In the genomic region with DNA sequence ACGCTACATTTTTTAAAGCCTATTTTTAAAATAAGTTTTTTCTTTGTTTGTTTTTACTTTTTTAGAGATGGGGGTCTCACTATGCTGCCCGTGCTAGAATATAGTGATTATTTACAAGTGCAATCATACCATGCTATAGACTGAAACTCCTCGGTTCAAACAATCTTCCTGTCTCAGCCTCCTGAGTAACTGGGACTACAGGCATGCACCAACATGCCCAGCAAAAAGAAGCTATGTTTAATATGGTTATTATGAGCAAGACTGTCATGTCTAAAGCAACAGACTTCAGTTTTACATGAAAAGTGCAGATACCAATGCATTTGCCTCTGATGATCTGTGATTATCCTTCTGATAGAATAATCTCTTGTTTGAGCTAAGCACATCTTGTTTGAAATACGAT, we compare ENCODE assay signal across 19 cellular contexts. TPM values are rescaled to one million over a fixed set of nuclear protein-coding genes. Genes with fewer than 3 reads are reported as not detected.
A peak's percentile ranks its signal among the peaks of the same experiment; 100 is the strongest.
DNase-seq lines count a peak whose midpoint lies in the region; ATAC-seq, FAIRE-seq and TF ChIP-seq lines count a peak whose summit lies in the region.
"Had no signal": no experiment of that assay in that cellular context is flagged by ENCODE, and none has a peak within 500 bp of the region (broad histone marks: within the 10 kb centered on the region; RNA-seq: fewer than 3 reads in every experiment).

No MANE protein-coding gene starts in this region.

- H3K36me3 ChIP-seq in HepG2 (replicated peaks in 1 of 2; ENCODE audit: control insufficient read depth in 1 of 2, insufficient read depth in 2 of 2, low read length in 2 of 2): no peaks in the 10 kb centered on the region
- no peaks in the 10 kb centered on the region for H3K36me3 ChIP-seq in right lobe of liver
- H3K36me3 ChIP-seq in PC-9 (ENCODE audit: low read depth): no peaks in the 10 kb centered on the region
- H3K36me3 ChIP-seq: pancreas, vagina had no signal

- TF ChIP-seq CTCF in HepG2 (CRISPR knock-in tag; IDR thresholded peaks at IDR 0.05) (no peak), right lobe of liver (IDR thresholded peaks at IDR 0.05) (no peak), type B pancreatic cell (conservative IDR thresholded peaks at IDR 0.05) (no peak), PC-9 (conservative IDR thresholded peaks at IDR 0.05) (no peak)

- H2AFZ ChIP-seq in HepG2 (ENCODE audit: low read length): peak overlapping the region; percentile 23
- no peak overlapping the region for H2AFZ ChIP-seq in PC-9

- POLR2A ChIA-PET in HepG2 (lab: Yijun Ruan, JAX): no interaction called here
- POLR2A ChIA-PET in PC-9 (lab: Charles Lee; ENCODE audit: unreplicated experiment): interaction anchor here (0.5 kb wide), 1 partner anchor 592 kb away, joined by 14 read pairs; no protein-coding TSS in a partner anchor

- no peaks in the 10 kb centered on the region for H3K27me3 Mint-ChIP-seq in type B pancreatic cell
- H3K27me3 Mint-ChIP-seq: activated naive CD8-positive, alpha-beta T cell; CD4-positive, alpha-beta memory T cell had no signal

- peaks cover 9% of the 10 kb centered on the region for H3K4me1 Mint-ChIP-seq in type B pancreatic cell (ENCODE audit: unreplicated experiment)
- H3K4me1 Mint-ChIP-seq: WTC11 had no signal

- WGBS in HepG2 (ENCODE audit: low lambda C conversion rate): 84% methylated on average over 4 of the region's 4 CpGs
- WGBS in right lobe of liver (ENCODE audit: insufficient coverage, low coverage, low lambda C conversion rate, missing lambda C conversion rate): 61% methylated on average over 4 of the region's 4 CpGs

- H3K4me1 ChIP-seq in HepG2 (ENCODE audit: insufficient read depth, low read length) (peaks cover 14% of the 10 kb centered on the region), right lobe of liver (no peaks in the 10 kb centered on the region), PC-9 (replicated peaks; ENCODE audit: insufficient read depth) (peaks cover 14% of the 10 kb centered on the region)
- H3K4me1 ChIP-seq: pancreas, vagina had no signal

- H3K9me3 ChIP-seq in HepG2 (ENCODE audit: low read length) (no peaks in the 10 kb centered on the region), right lobe of liver (no peaks in the 10 kb centered on the region), PC-9 (ENCODE audit: insufficient read depth, low read depth) (no peaks in the 10 kb centered on the region)
- H3K9me3 ChIP-seq: pancreas, vagina had no signal

- H3K4me3 Mint-ChIP-seq in type B pancreatic cell: no peak overlapping the region
- H3K4me3 Mint-ChIP-seq: activated naive CD8-positive, alpha-beta T cell; CD4-positive, alpha-beta memory T cell; WTC11 had no signal

- DNase-seq in HepG2 (ENCODE audit: low spot score): no peak
- no peak for DNase-seq in right lobe of liver
- DNase-seq in NCI-H526 (lab: John Stamatoyannopoulos, UW): peak; percentile 59 to 67
- DNase-seq in type B pancreatic cell (ENCODE audit: extremely low spot score, unreplicated experiment): no peak
- no peak for DNase-seq in activated T-cell treated with anti-CD3 and anti-CD28 coated beads, Interleukin-2, amount 50 U/mL, for 48 hours
- no peak for DNase-seq in PC-9
- DNase-seq: CD4-positive, alpha-beta memory T cell; dermis blood vessel endothelial cell; DND-41; erythroblast; OCI-M1; pancreas; stimulated activated CD4-positive, alpha-beta T cell treated with anti-CD3 and anti-CD28 coated beads, Interleukin-4, amount 100 ng/mL, for 1 hour; T-helper 2 cell had no signal

- ATAC-seq in HepG2 (no peak), right lobe of liver (no peak), esophagus mucosa (peak; percentile 62), HG03139 (IDR thresholded peaks at IDR 0.05; ENCODE audit: unreplicated experiment) (no peak)
- ATAC-seq: pancreas, WTC11 had no signal

- in situ Hi-C loops in HepG2 (cut with HindIII; ENCODE audit: extremely low pct_ligation_motif_present, low pct_unique_long_range_greater_than_20kb): loop anchor here (25.0 kb wide), 1 partner anchor 386 kb away; no protein-coding TSS in a partner anchor

- H3K9me2 ChIP-seq in PC-9 (ENCODE audit: insufficient read depth): no peaks in the 10 kb centered on the region

- peaks cover 16% of the 10 kb centered on the region for H3F3A ChIP-seq in PC-9 (ENCODE audit: insufficient read depth, low read depth)

- H4K20me1 ChIP-seq in HepG2 (ENCODE audit: insufficient read depth, low read length): no peaks in the 10 kb centered on the region
- H4K20me1 ChIP-seq in PC-9 (ENCODE audit: insufficient read depth): no peaks in the 10 kb centered on the region

- TF ChIP-seq EP300 in HepG2 (IDR thresholded peaks at IDR 0.05; ENCODE audit: low read depth in 2 of 2, low read length in 2 of 2): no peak
- no peak for TF ChIP-seq EP300 in HepG2 (CRISPR knock-in tag; IDR thresholded peaks at IDR 0.05; ENCODE audit: borderline replicate concordance)

- H3K4me2 ChIP-seq in HepG2 (ENCODE audit: low read depth, low read length): no peak overlapping the region
- H3K4me2 ChIP-seq in PC-9: no peak overlapping the region

- CTCF ChIA-PET in HepG2 (lab: Yijun Ruan, JAX; ENCODE audit: low intra/inter-chr PET ratio, low total read pairs) (no interaction called here), PC-9 (lab: Charles Lee) (no interaction called here)

- no peaks in the 10 kb centered on the region for H3K27me3 ChIP-seq in HepG2 (ENCODE audit: control insufficient read depth in 1 of 2, insufficient read depth in 2 of 2, low read length in 2 of 2)
- no peaks in the 10 kb centered on the region for H3K27me3 ChIP-seq in right lobe of liver
- H3K27me3 ChIP-seq in PC-9 (ENCODE audit: insufficient read depth, low read depth): no peaks in the 10 kb centered on the region
- H3K27me3 ChIP-seq: pancreas, vagina had no signal

- no peak overlapping the region for H3K9ac ChIP-seq in HepG2 (ENCODE audit: insufficient read depth, low read depth, low read length)

- no TSS peak for BruUV-seq in HepG2 (replicated peaks; lab: Mats Ljungman, UMichigan)
- no TSS peak for BruUV-seq in PC-9 (replicated peaks; lab: Mats Ljungman, UMichigan)

- no peak overlapping the region for H3K4me3 ChIP-seq in HepG2 (replicated peaks in 1 of 3; ENCODE audit: insufficient read depth in 1 of 3, low read depth in 2 of 3, low read length in 3 of 3)
- H3K4me3 ChIP-seq in right lobe of liver: no peak overlapping the region
- no peak overlapping the region for H3K4me3 ChIP-seq in PC-9
- H3K4me3 ChIP-seq: pancreas, vagina had no signal

- no peak for FAIRE-seq in HepG2 (lab: Jason Lieb, UNC)
- FAIRE-seq: pancreas had no signal

- H3K27ac Mint-ChIP-seq in type B pancreatic cell: peak overlapping the region; percentile 59
- H3K27ac Mint-ChIP-seq: activated naive CD8-positive, alpha-beta T cell; CD4-positive, alpha-beta memory T cell; WTC11 had no signal

- intact Hi-C loops in HepG2 (cut with micrococcal nuclease; ENCODE audit: unreplicated experiment): no loop called here
- intact Hi-C loops in right lobe of liver (cut with DNase I): no loop called here
- intact Hi-C loops in PC-9 (cut with micrococcal nuclease; ENCODE audit: unreplicated experiment): no loop called here

- no peaks in the 10 kb centered on the region for H3K9me3 Mint-ChIP-seq in type B pancreatic cell
- H3K9me3 Mint-ChIP-seq: CD4-positive, alpha-beta memory T cell had no signal

- H3K36me3 Mint-ChIP-seq in type B pancreatic cell: no peaks in the 10 kb centered on the region
- H3K36me3 Mint-ChIP-seq: activated naive CD8-positive, alpha-beta T cell; CD4-positive, alpha-beta memory T cell; WTC11 had no signal

- H3K79me2 ChIP-seq in HepG2 (ENCODE audit: insufficient read depth, low read length) (no peaks in the 10 kb centered on the region), PC-9 (ENCODE audit: low read depth) (no peaks in the 10 kb centered on the region)

- no peak for TF ChIP-seq RAD21 in HepG2 (CRISPR knock-in tag; IDR thresholded peaks at IDR 0.05)

- TF ChIP-seq POLR2A in HepG2 (IDR thresholded peaks at IDR 0.05; ENCODE audit: insufficient read depth in 1 of 2, low read depth in 2 of 2, low read length in 2 of 2) (no peak), right lobe of liver (IDR thresholded peaks at IDR 0.05) (no peak)

- H3K27ac ChIP-seq in HepG2 (ENCODE audit: extremely low read length, insufficient read depth, low read length): no peak overlapping the region
- no peak overlapping the region for H3K27ac ChIP-seq in right lobe of liver
- no peak overlapping the region for H3K27ac ChIP-seq in PC-9
- H3K27ac ChIP-seq: pancreas, vagina had no signal

TF ChIP-seq in HepG2, 621 proteins besides CTCF, POLR2A, EP300 and RAD21 (continues in another document):
- no peak for TF ChIP-seq IRX3 (CRISPR knock-in tag; IDR thresholded peaks at IDR 0.05; ENCODE audit: borderline replicate concordance, low read depth)
- TF ChIP-seq ZNF878 (CRISPR knock-in tag; IDR thresholded peaks at IDR 0.05): no peak

RNA-seq across cellular contexts. Expression of a gene that starts 45.6 kb away (rescaled TPM):
- total RNA-seq in HepG2 (2016; rRNA removed; fragmentation: Illumina TruSeq; extraction: Trizol): 4.8 and 6.4 TPM in 2 replicates
- 0.61 and 0.79 TPM in 2 replicates for total RNA-seq in HepG2 (2016; cell fraction: cytosol; rRNA removed; fragmentation: Illumina TruSeq; extraction: Trizol; ENCODE audit: low read depth)
- 3.9 and 7.0 TPM in 2 replicates for total RNA-seq in HepG2 (2016; cell fraction: insoluble cytoplasmic fraction; rRNA removed; fragmentation: Illumina TruSeq; extraction: Trizol)
- 1.8 and 2.5 TPM in 2 replicates for total RNA-seq in HepG2 (2016; cell fraction: membrane; rRNA removed; fragmentation: Illumina TruSeq; extraction: Trizol)
- 8.8 and 9.5 TPM in 2 replicates for total RNA-seq in HepG2 (2016; cell fraction: nucleus; rRNA removed; fragmentation: Illumina TruSeq; extraction: Trizol)
- 6.6 and 6.8 TPM in 2 replicates for polyA plus RNA-seq in HepG2 (2011; rRNA removed)
- 3.8 and 5.9 TPM in 2 replicates for polyA plus RNA-seq in HepG2 (2011; cell fraction: cytosol; rRNA removed)
- 2.6 and 3.1 TPM in 2 replicates for polyA plus RNA-seq in HepG2 (2011; cell fraction: nucleus; rRNA removed)
- polyA plus RNA-seq in HepG2 (2012): 8.6 and 12.1 TPM in 2 replicates
- polyA plus RNA-seq in HepG2 (2016; cell fraction: cytosol; fragmentation: Illumina TruSeq; extraction: Trizol; ENCODE audit: low read depth): 0.44 and 0.58 TPM in 2 replicates
- polyA plus RNA-seq in HepG2 (2016; cell fraction: insoluble cytoplasmic fraction; fragmentation: Illumina TruSeq; extraction: Trizol; ENCODE audit: low read depth): 5.9 and 6.6 TPM in 2 replicates
- 1.8 and 2.2 TPM in 2 replicates for polyA plus RNA-seq in HepG2 (2016; cell fraction: membrane; fragmentation: Illumina TruSeq; extraction: Trizol; ENCODE audit: low read depth)
- 13.3 and 14.2 TPM in 2 replicates for polyA plus RNA-seq in HepG2 (2016; cell fraction: nucleus; fragmentation: Illumina TruSeq; extraction: Trizol; ENCODE audit: insufficient read depth, low read depth)
- polyA minus RNA-seq in HepG2 (2011; rRNA and poly(A)+ RNA removed; ENCODE audit: low replicate concordance): 7.8 and 12.9 TPM in 2 replicates
- polyA minus RNA-seq in HepG2 (2011; cell fraction: cytosol; rRNA and poly(A)+ RNA removed): 5.9 and 6.9 TPM in 2 replicates
- polyA minus RNA-seq in HepG2 (2011; cell fraction: nucleus; rRNA and poly(A)+ RNA removed): 8.0 and 8.9 TPM in 2 replicates
- total RNA-seq in right lobe of liver: 10 to 100 TPM; 13.2 to 25.6 (median 20.9) TPM
- 6.2 TPM for total RNA-seq in esophagus mucosa
- 8.2 and 8.7 TPM in 2 replicates for total RNA-seq in type B pancreatic cell (ENCODE audit: low replicate concordance)
- 20.6 and 26.7 TPM in 2 replicates for total RNA-seq in PC-9 (2021)

Comparison
In these comparisons a context has a peak if more than half of its experiments do, and no peak if none do; other contexts are left out.
1. DNase-seq: peak in NCI-H526 (2 of 2); none in HepG2 (single experiment), right lobe of liver (0 of 3), type B pancreatic cell (single experiment), activated T-cell treated with anti-CD3 and anti-CD28 coated beads, Interleukin-2, amount 50 U/mL, for 48 hours (0 of 2) and PC-9 (0 of 2).